In genomic region chr16:10405386-10405939, GRCh38 we compare ENCODE assay signal across 1 cellular context.
TF ChIP-seq lines count a peak whose summit lies in the region.

No MANE protein-coding gene starts in this region.

TF ChIP-seq in K562, 482 proteins besides CTCF, POLR2A, EP300 and RAD21 (continued from another document and continues in another):
- TF ChIP-seq ZFPM2 (CRISPR knock-in tag; IDR thresholded peaks at IDR 0.05) (no peak), TAF7 (tag; IDR thresholded peaks at IDR 0.05) (no peak), CBFA2T3 (IDR thresholded peaks at IDR 0.05) (peak; percentile 95), ATF6 (CRISPR knock-in tag; IDR thresholded peaks at IDR 0.05) (no peak), ZNF232 (CRISPR knock-in tag; IDR thresholded peaks at IDR 0.05) (no peak), MEIS2 (IDR thresholded peaks at IDR 0.05; ENCODE audit: partially characterized antibody) (no peak), ZNF146 (CRISPR knock-in tag; IDR thresholded peaks at IDR 0.05; ENCODE audit: unreplicated experiment) (no peak), ZNF174 (CRISPR knock-in tag; IDR thresholded peaks at IDR 0.05) (no peak), PTRF (tag; IDR thresholded peaks at IDR 0.05) (no peak), POLR2AphosphoS5 (IDR thresholded peaks at IDR 0.05; ENCODE audit: control insufficient read depth, insufficient read depth, low read depth, low read length) (peak; percentile 54), ZBTB11 (CRISPR knock-in tag; IDR thresholded peaks at IDR 0.05) (no peak; a peak in 1 of 6 replicates), ZNF449 (CRISPR knock-in tag; IDR thresholded peaks at IDR 0.05) (no peak), CBX8 (IDR thresholded peaks at IDR 0.05; ENCODE audit: borderline replicate concordance, extremely low read depth, low read depth, low read length, poor library complexity, severe bottlenecking) (no peak), RHOXF2B (CRISPR knock-in tag; conservative IDR thresholded peaks at IDR 0.05) (no peak), ZZZ3 (IDR thresholded peaks at IDR 0.05) (no peak), NCOR1 (IDR thresholded peaks at IDR 0.05) (peak; percentile 80), NCOA4 (IDR thresholded peaks at IDR 0.05; ENCODE audit: partially characterized antibody) (no peak), ZC3H11A (IDR thresholded peaks at IDR 0.05; ENCODE audit: low read depth, low read length) (no peak), TRIM24 (IDR thresholded peaks at IDR 0.05) (peak; percentile 95 to 96), TCF7 (IDR thresholded peaks at IDR 0.05; ENCODE audit: borderline replicate concordance) (peak; percentile 54; the same call in 1 of the 2 replicates), ZNF431 (CRISPR knock-in tag; IDR thresholded peaks at IDR 0.05) (no peak), CBX1 (IDR thresholded peaks at IDR 0.05; ENCODE audit: low read depth) (peak; percentile 73), TCF15 (CRISPR knock-in tag; IDR thresholded peaks at IDR 0.05) (no peak), GATA2 (CRISPR knock-in tag; IDR thresholded peaks at IDR 0.05) (peak; percentile 72), ESRRB (CRISPR knock-in tag; IDR thresholded peaks at IDR 0.05; ENCODE audit: borderline replicate concordance) (no peak), HNRNPLL (IDR thresholded peaks at IDR 0.05; ENCODE audit: low read depth, low read length, poor library complexity, severe bottlenecking) (no peak), NR0B1 (IDR thresholded peaks at IDR 0.05; ENCODE audit: partially characterized antibody) (no peak), NR2F6 (CRISPR knock-in tag; IDR thresholded peaks at IDR 0.05) (no peak), ETS2 (tag; IDR thresholded peaks at IDR 0.05; ENCODE audit: borderline replicate concordance, poor library complexity, severe bottlenecking) (no peak), HCFC1 (IDR thresholded peaks at IDR 0.05; ENCODE audit: low read depth, low read length) (no peak), TBL1XR1 (IDR thresholded peaks at IDR 0.05; ENCODE audit: low read length in 2 of 2) (peak in 1 of 2 experiments; percentile 69; a peak in 2 of 4 replicates), ZNF197 (CRISPR knock-in tag; IDR thresholded peaks at IDR 0.05; ENCODE audit: low read depth) (no peak), RFX7 (CRISPR knock-in tag; IDR thresholded peaks at IDR 0.05) (no peak), CCNT2 (IDR thresholded peaks at IDR 0.05; ENCODE audit: borderline replicate concordance, extremely low read depth, insufficient read length, low read depth, low read length) (peak; percentile 41), HSF4 (CRISPR knock-in tag; IDR thresholded peaks at IDR 0.05; ENCODE audit: borderline replicate concordance) (peak; percentile 48; the same call in 1 of the 2 replicates), ILF3 (IDR thresholded peaks at IDR 0.05; ENCODE audit: borderline replicate concordance) (no peak), AFF1 (IDR thresholded peaks at IDR 0.05; ENCODE audit: low read depth in 1 of 2, partially characterized antibody in 2 of 2) (no peak), POLR2AphosphoS2 (IDR thresholded peaks at IDR 0.05; ENCODE audit: low read length) (no peak), OTX1 (CRISPR knock-in tag; IDR thresholded peaks at IDR 0.05) (0 out of 2 replicates have a peak, but pooled peaks have one; percentile 13), ZNF175 (CRISPR knock-in tag; IDR thresholded peaks at IDR 0.05; ENCODE audit: low read depth) (no peak), FOXK1 (CRISPR knock-in tag; IDR thresholded peaks at IDR 0.05; ENCODE audit: borderline replicate concordance) (no peak), SLC30A9 (CRISPR knock-in tag; IDR thresholded peaks at IDR 0.05) (no peak), COPS2 (conservative IDR thresholded peaks at IDR 0.05) (no peak), E2F8 (IDR thresholded peaks at IDR 0.05; ENCODE audit: low read depth, partially characterized antibody) (no peak), BCL6 (CRISPR knock-in tag; IDR thresholded peaks at IDR 0.05) (no peak), U2AF2 (optimal IDR thresholded peaks at IDR 0.05; ENCODE audit: low read depth, low read length) (no peak), E2F4 (CRISPR knock-in tag; IDR thresholded peaks at IDR 0.05; ENCODE audit: low read depth) (no peak), ZNF696 (CRISPR knock-in tag; conservative IDR thresholded peaks at IDR 0.05) (no peak), ZNF217 (CRISPR knock-in tag; IDR thresholded peaks at IDR 0.05) (no peak), ZNF253 (CRISPR knock-in tag; conservative IDR thresholded peaks at IDR 0.05) (no peak), XRCC4 (IDR thresholded peaks at IDR 0.05; ENCODE audit: extremely low read depth, insufficient read depth, insufficient read length) (no peak), KLF16 (IDR thresholded peaks at IDR 0.05) (peak; percentile 86), KLF10 (CRISPR knock-in tag; IDR thresholded peaks at IDR 0.05) (no peak), FOXJ2 (tag; IDR thresholded peaks at IDR 0.05) (no peak), HES1 (IDR thresholded peaks at IDR 0.05; ENCODE audit: low read depth) (no peak), KDM4B (IDR thresholded peaks at IDR 0.05; ENCODE audit: borderline replicate concordance in 2 of 2, low read depth in 1 of 2) (no peak), TEAD1 (CRISPR knock-in tag; IDR thresholded peaks at IDR 0.05) (peak in 1 of 2 experiments; percentile 62; a peak in 2 of 4 replicates), TCF3 (CRISPR knock-in tag; IDR thresholded peaks at IDR 0.05) (peak; percentile 94), SOX6 (IDR thresholded peaks at IDR 0.05) (peak; percentile 89)
